Comparison of ENCODE assay signal across 8 cellular contexts in the genomic region with DNA sequence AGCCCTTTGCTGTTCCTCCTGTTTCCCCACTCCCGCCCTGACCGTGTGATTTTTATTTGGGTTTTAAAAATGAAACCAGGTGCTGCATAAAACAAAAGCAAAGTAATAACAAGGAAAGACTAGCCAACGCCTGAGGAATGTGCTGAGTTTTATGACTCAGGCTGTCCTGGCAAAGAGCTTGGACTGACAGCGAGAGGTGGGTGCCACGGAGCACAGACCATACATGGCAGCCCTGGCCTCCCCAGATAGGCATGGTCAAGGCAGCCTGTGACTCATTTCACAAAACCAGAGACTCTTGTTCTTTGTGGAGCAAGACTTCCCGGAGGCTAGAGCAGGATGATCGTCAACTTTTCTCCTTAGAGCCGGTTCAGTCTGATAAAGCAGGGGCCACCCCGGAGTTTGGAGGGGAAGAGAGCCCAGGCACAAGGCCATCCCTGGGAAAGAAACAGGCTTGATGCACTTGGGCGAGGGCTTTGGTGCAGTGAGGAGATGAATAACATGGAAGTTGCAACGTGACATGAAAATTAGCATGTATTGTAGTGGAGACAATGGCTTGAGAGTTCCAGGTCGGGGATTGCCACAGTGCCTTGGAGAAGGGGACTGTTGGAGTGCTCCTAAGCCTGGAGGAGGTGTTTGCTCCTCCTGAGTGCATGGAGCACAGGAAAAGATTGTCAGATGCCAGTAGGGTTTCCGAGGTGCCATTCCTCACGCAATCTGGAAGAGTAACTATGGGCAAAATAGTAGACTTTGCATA.
A peak's percentile ranks its signal among the peaks of the same experiment; 100 is the strongest.
DNase-seq lines count a peak whose midpoint lies in the region; ATAC-seq and TF ChIP-seq lines count a peak whose summit lies in the region.

No MANE protein-coding gene starts in this region.

- peaks cover 19 to 23% of the 10 kb centered on the region in 2 donors for H3K4me1 ChIP-seq in mucosa of rectum (ENCODE audit: control insufficient read depth in 2 of 2, insufficient read depth in 2 of 2, low read length in 2 of 2)

- H3K4me3 ChIP-seq in coronary artery (peak overlapping the region; percentile 46), mucosa of rectum (ENCODE audit: low read length in 2 of 2) (peak overlapping the region; percentile 17 to 41)

- no peak for TF ChIP-seq CTCF in GM10248 (IDR thresholded peaks at IDR 0.05; ENCODE audit: control extremely low read depth, extremely low read depth, low read depth, missing control alignments)
- no peak for TF ChIP-seq CTCF in coronary artery (IDR thresholded peaks at IDR 0.05)

- POLR2A ChIA-PET in GM10248 (lab: Yijun Ruan, JAX), result no interaction called here

- H3K27ac ChIP-seq in coronary artery (peak overlapping the region; percentile 99), mucosa of rectum (ENCODE audit: low read depth in 2 of 2, low read length in 2 of 2) (peak overlapping the region; percentile 23 to 84)

- no peaks in the 10 kb centered on the region for H3K27me3 ChIP-seq in mucosa of rectum (ENCODE audit: control insufficient read depth in 2 of 2, insufficient read depth in 2 of 2, low read length in 2 of 2)

- ATAC-seq in GM21447 (IDR thresholded peaks at IDR 0.05; ENCODE audit: unreplicated experiment), result no peak

- no peak overlapping the region for H3K9ac ChIP-seq in mucosa of rectum (ENCODE audit: low read depth in 1 of 2, low read length in 2 of 2)

- CTCF ChIA-PET in GM10248 (lab: Yijun Ruan, JAX), result no interaction called here

- DNase-seq in GM10248 (ENCODE audit: extremely low spot score) (peak; percentile 38), HPDE6-E6E7 (ENCODE audit: extremely low spot score) (peak; percentile 92), coronary artery (ENCODE audit: low spot score) (peak; percentile 95), UCSD-AML1 (lab: John Stamatoyannopoulos, UW; ENCODE audit: unreplicated experiment) (no peak), KG1 (lab: John Stamatoyannopoulos, UW) (no peak), DMS153 (lab: John Stamatoyannopoulos, UW) (no peak)

- H3K9me3 ChIP-seq in mucosa of rectum (ENCODE audit: control insufficient read depth in 2 of 2, low read length in 2 of 2), result no peaks in the 10 kb centered on the region

- no peaks in the 10 kb centered on the region for H3K36me3 ChIP-seq in mucosa of rectum (ENCODE audit: control insufficient read depth in 2 of 2, insufficient read depth in 2 of 2, low read length in 2 of 2)

Comparison
In these comparisons a context has a peak if more than half of its experiments do, and no peak if none do; other contexts are left out.
1. DNase-seq: peak in GM10248 (single experiment), HPDE6-E6E7 (single experiment) and coronary artery (single experiment); none in UCSD-AML1 (single experiment), KG1 (single experiment) and DMS153 (single experiment).